Comparison of ENCODE assay signal across 8 cellular contexts in the genomic region with DNA sequence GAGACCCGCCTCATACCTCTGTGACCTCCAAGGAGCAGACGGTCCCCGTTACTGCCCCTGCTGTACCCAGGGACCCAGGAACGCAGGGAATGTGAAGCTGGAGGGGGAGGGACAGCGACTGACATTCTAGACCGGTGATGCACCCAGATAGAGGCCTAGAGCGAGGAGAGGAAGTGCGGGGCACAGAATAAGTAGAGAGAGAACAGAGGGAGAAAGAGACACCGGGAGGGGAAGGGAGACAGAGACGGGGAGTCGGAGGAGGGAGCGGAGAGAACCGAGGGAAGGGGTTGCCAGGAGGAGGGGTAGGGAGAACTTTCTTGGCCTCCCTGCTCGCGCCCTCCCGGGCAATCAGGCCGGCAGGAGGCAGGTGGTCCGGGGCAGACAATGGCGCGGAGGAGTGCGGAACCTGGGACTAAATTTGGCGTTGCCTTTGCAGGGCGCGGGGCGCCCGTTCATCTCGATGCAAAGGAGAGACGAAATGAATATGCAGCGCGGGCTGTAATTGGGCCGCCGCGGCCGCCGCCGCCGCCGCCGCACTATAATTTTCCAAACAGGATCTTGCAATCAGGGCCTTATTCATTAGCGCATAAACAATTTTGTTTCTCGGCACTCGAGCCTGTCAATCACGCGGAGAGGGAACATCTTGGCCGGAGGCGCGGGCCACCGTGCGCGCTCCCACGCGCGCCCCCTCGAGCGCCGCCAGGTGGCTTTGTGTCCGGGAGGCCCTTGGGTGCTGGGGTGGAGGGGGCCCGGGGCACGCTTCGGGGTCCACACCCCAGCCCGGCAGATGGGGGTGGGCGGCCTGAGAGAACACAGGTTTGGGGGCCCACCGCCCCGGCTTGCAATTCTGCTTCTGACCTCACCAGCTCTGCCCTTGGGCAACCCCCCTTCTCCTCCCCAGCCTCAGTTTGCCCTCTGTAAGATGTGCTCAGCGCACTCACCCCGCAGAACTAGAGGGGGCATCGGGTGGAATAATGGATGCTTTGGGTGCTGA. TPM values are rescaled to one million over a fixed set of nuclear protein-coding genes. Genes with fewer than 3 reads are reported as not detected.
DNase-seq lines count a peak whose midpoint lies in the region; ATAC-seq and TF ChIP-seq lines count a peak whose summit lies in the region.

No MANE protein-coding gene starts in this region.

- no peak for ATAC-seq in left colon

- H3K36me3 ChIP-seq in prostate gland = no peaks in the 10 kb centered on the region

- DNase-seq in fibroblast of pulmonary artery (ENCODE audit: low read depth) (peak; percentile 37), prostate gland (ENCODE audit: low spot score) (no peak), activated gamma-delta T cell treated with Interleukin-2 at 50 U/mL for 16 hours (no peak), left colon (no peak), DMS153 (lab: John Stamatoyannopoulos, UW) (no peak)
- no peak for DNase-seq in stimulated activated CD4-positive, alpha-beta T cell treated with anti-CD3 and anti-CD28 coated beads, Interleukin-4, amount 100 ng/mL, for 24 hours

- TF ChIP-seq CTCF in GM12875 (IDR thresholded peaks at IDR 0.05; ENCODE audit: borderline replicate concordance, insufficient read depth, low read depth, low read length) (0 out of 2 replicates have a peak, but pooled peaks have one; percentile 13), VCaP (conservative IDR thresholded peaks at IDR 0.05) (peak; percentile 63), fibroblast of pulmonary artery (IDR thresholded peaks at IDR 0.05; ENCODE audit: low read length, missing control alignments) (no peak), prostate gland (IDR thresholded peaks at IDR 0.05) (no peak)

- no peaks in the 10 kb centered on the region for H3K27me3 ChIP-seq in prostate gland (replicated peaks; ENCODE audit: insufficient read depth)

- H3K4me1 ChIP-seq in prostate gland (replicated peaks) = peaks cover 7% of the 10 kb centered on the region

- H3K4me3 ChIP-seq in GM12875 (ENCODE audit: low read depth, low read length) (no peak overlapping the region), fibroblast of pulmonary artery (replicated peaks; ENCODE audit: low read depth, low read length) (peak overlapping the region; percentile 42), prostate gland (peak overlapping the region; percentile 8 to 18)

- H3K9me3 ChIP-seq in prostate gland = no peaks in the 10 kb centered on the region

- WGBS in prostate gland = 12% methylated on average over 67 of the region's 67 CpGs

- H3K27ac ChIP-seq in VCaP (peak overlapping the region; percentile 31; the same call in 1 of the 2 replicates), prostate gland (no peak overlapping the region)

- TF ChIP-seq POLR2A in prostate gland (IDR thresholded peaks at IDR 0.05) = no peak

- intact Hi-C loops in prostate gland (cut with DNase I) = loop anchor here (5.0 kb wide), 1 partner anchor 326 kb away; no protein-coding TSS in a partner anchor
- intact Hi-C loops in left colon (cut with DNase I, micrococcal nuclease) = loop anchor here in 1 of 2 donors (10.0 kb wide), 2 partner anchors 218 to 328 kb away; no protein-coding TSS in a partner anchor

RNA-seq across cellular contexts. Expression of a gene that starts 32.9 kb away (rescaled TPM):
- total RNA-seq in prostate gland (10 to 100 TPM; 60.7 to 69.6 TPM), left colon (10 to 100 TPM; 75.3 to 78.9 TPM)

RNA-seq across cellular contexts. Expression of a gene that starts 33.1 kb away (rescaled TPM):
- total RNA-seq in prostate gland (1 to 10 TPM in 1 of 2 donors, not detected in 1; 2.1 TPM), left colon (1 to 10 TPM in 1 of 2 donors, not detected in 1; 4.0 TPM)

RNA-seq across cellular contexts. Expression of a gene that starts 33.5 kb away (rescaled TPM):
- total RNA-seq in prostate gland = 10 to 100 TPM; 11.7 to 11.9 TPM
- total RNA-seq in left colon = 1 to 10 TPM; 5.9 to 6.6 TPM

Comparison
In these comparisons a context has a peak if more than half of its experiments do, and no peak if none do; other contexts are left out.
1. CTCF ChIP-seq: peak in GM12875 (single experiment) and VCaP (single experiment); none in fibroblast of pulmonary artery (single experiment) and prostate gland (0 of 4).